33 cellular contexts compared by ENCODE assay signal in the genomic region with DNA sequence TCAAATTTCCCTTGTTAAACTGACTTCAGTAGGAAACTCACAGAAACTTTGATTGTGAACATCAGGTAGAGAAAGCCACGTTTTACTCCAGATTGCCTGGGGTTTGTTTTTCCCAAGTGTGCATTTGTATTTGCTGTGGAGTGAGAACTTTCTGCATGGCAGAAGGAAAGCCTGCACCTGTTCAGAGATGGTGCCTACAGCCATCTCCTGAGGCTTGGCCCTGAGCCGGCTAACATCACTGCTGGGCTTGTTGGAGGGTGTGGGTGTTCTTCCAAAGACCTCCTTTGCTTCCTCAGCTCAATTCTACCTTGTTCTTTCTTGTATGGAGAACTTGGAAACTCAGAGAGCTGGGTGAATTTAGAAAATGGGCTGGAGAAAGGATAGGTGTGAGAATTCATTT. TPM values are rescaled to one million over a fixed set of nuclear protein-coding genes. Genes with fewer than 3 reads are reported as not detected.
"Had no signal": no experiment of that assay in that cellular context is flagged by ENCODE, and none has a peak within 500 bp of the region (broad histone marks: within the 10 kb centered on the region; RNA-seq: fewer than 3 reads in every experiment).

No MANE protein-coding gene starts in this region.

- H3K4me3 ChIP-seq: ascending aorta, coronary artery, dorsolateral prefrontal cortex, heart left ventricle, left lung, lung, right lobe of liver, thyroid gland, upper lobe of left lung, vagina had no signal

- H3K36me3 ChIP-seq: ascending aorta, brain microvascular endothelial cell, heart left ventricle, left lung, right lobe of liver, thyroid gland, upper lobe of left lung, vagina, WERI-Rb-1 had no signal

- DNase-seq: activated CD4-positive, alpha-beta T cell treated with anti-CD3 and anti-CD28 coated beads for 48 hours; activated CD4-positive, alpha-beta T cell treated with anti-CD3 and anti-CD28 coated beads, Interleukin-2, amount 50 U/mL, for 48 hours; activated CD8-positive, alpha-beta memory T cell treated with anti-CD3 and anti-CD28 coated beads for 24 hours; activated effector memory CD4-positive, alpha-beta T cell treated with anti-CD3 and anti-CD28 coated beads, Interleukin-2, amount 50 U/mL, for 16 hours; activated naive CD4-positive, alpha-beta T cell treated with anti-CD3 and anti-CD28 coated beads for 36 hours; activated naive CD8-positive, alpha-beta T cell treated with anti-CD3 and anti-CD28 coated beads, Interleukin-2, amount 10 ng/mL, durations not matched to agents 7 days and 5 days; activated T-cell treated with anti-CD3 and anti-CD28 coated beads, Interleukin-2, amount 50 U/mL, for 1 hour; brain microvascular endothelial cell; dorsolateral prefrontal cortex; effector memory CD4-positive, alpha-beta T cell; erythroblast; heart left ventricle; left lung; mesendoderm; right lobe of liver; small intestine; stimulated activated CD4-positive, alpha-beta T cell treated with anti-CD3 and anti-CD28 coated beads, Interleukin-1b, Interleukin-23, amount 100 ng/mL, for 48 hours; stimulated activated CD4-positive, alpha-beta T cell treated with anti-CD3 and anti-CD28 coated beads, Interleukin-4, amount 100 ng/mL, for 4 hours; stimulated activated CD8-positive, alpha-beta memory T cell treated with anti-CD3 and anti-CD28 coated beads, Interleukin-4, amount 100 ng/mL, for 48 hours; stimulated activated naive CD8-positive, alpha-beta T cell treated with anti-CD3 and anti-CD28 coated beads, Interleukin-15, amount 100 ng/mL, for 72 hours; T-helper 17 cell; T1000; thyroid gland; upper lobe of left lung; WERI-Rb-1 had no signal

- H3K27ac ChIP-seq: ascending aorta, brain microvascular endothelial cell, coronary artery, dorsolateral prefrontal cortex, heart left ventricle, left lung, right lobe of liver, thyroid gland, upper lobe of left lung, vagina, WERI-Rb-1 had no signal

- H3K4me1 ChIP-seq: ascending aorta, heart left ventricle, left lung, right lobe of liver, thyroid gland had no signal

- H3K9me3 ChIP-seq: ascending aorta, left lung, right lobe of liver, thyroid gland, upper lobe of left lung, vagina had no signal

- H3K27me3 ChIP-seq: ascending aorta, brain microvascular endothelial cell, heart left ventricle, left lung, right lobe of liver, thyroid gland, upper lobe of left lung, vagina had no signal

- ATAC-seq: activated CD4-positive, CD25-positive, alpha-beta regulatory T cell treated with anti-CD3 and anti-CD28 coated beads, Interleukin-2, amount 50 U/mL, for 24 hours; heart left ventricle; left lung; right lobe of liver; stimulated activated memory B cell treated with anti-CD40 and anti-IgM and Interleukin-4, amounts not matched to agents 10 μg/mL and 1 μg/mL and 100 μg/mL, for 72 hours; stimulated activated naive CD8-positive, alpha-beta T cell treated with anti-CD3 and anti-CD28 coated beads, Interleukin-15, amount 100 ng/mL, for 72 hours; T-helper 17 cell had no signal

RNA-seq across cellular contexts. Expression of gene KCNS3, which starts 16.1 kb away (rescaled TPM):
- total RNA-seq: activated naive CD8-positive, alpha-beta T cell treated with anti-CD3 and anti-CD28 coated beads, Interleukin-2, amount 10 ng/mL, durations not matched to agents 7 days and 5 days; activated T-helper 1 cell treated with anti-CD3 and anti-CD28 coated beads, Interleukin-12 subunit alpha, Interleukin-12 subunit beta, Interleukin-2, Interleukin-4 antibody, amounts not matched to agents 30 ng/mL and 10 ng/mL and 1 ng/mL, durations not matched to agents 14 hours and 24 hours and 36 hours; mononuclear cell; T-helper 17 cell had no signal
